Comparison of ENCODE assay signal across 1 cellular context in the genomic region with DNA sequence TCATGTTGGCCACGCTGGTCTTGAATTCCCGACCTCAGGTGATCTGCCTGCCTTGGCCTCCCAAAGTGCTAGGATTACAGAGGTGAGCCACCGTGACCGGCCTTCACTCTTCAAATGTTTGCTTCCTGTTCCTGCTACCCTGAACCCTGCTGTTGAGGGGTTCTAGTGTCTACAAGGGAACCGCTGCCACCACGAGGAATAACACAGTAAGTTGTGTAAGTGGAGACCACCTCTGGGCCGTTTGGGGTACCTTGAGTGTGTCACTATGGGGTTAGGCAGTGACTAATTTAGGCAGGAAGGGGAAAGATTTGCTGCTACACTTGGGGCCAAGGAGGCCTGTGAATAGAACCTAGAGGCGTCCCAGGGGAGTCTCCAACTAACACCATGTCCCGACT.
TF ChIP-seq lines count a peak whose summit lies in the region.

No MANE protein-coding gene starts in this region.

TF ChIP-seq in HepG2, 621 proteins besides CTCF, POLR2A, EP300 and RAD21 (continued from another document and continues in another):
- TF ChIP-seq, protein P1, sequence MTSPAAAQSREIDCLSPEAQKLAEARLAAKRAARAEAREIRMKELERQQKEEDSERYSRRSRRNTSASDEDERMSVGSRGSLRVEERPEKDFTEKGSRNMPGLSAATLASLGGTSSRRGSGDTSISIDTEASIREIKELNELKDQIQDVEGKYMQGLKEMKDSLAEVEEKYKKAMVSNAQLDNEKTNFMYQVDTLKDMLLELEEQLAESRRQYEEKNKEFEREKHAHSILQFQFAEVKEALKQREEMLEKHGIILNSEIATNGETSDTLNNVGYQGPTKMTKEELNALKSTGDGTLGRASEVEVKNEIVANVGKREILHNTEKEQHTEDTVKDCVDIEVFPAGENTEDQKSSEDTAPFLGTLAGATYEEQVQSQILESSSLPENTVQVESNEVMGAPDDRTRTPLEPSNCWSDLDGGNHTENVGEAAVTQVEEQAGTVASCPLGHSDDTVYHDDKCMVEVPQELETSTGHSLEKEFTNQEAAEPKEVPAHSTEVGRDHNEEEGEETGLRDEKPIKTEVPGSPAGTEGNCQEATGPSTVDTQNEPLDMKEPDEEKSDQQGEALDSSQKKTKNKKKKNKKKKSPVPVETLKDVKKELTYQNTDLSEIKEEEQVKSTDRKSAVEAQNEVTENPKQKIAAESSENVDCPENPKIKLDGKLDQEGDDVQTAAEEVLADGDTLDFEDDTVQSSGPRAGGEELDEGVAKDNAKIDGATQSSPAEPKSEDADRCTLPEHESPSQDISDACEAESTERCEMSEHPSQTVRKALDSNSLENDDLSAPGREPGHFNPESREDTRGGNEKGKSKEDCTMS (CRISPR knock-in tag; conservative IDR thresholded peaks at IDR 0.05) = no peak
- peak; percentile 76 for TF ChIP-seq SAP130 (CRISPR knock-in tag; IDR thresholded peaks at IDR 0.05; ENCODE audit: low read depth)
- TF ChIP-seq TEAD3 (CRISPR knock-in tag; optimal IDR thresholded peaks at IDR 0.05; ENCODE audit: borderline replicate concordance) = peak; percentile 54
- TF ChIP-seq, protein P2, sequence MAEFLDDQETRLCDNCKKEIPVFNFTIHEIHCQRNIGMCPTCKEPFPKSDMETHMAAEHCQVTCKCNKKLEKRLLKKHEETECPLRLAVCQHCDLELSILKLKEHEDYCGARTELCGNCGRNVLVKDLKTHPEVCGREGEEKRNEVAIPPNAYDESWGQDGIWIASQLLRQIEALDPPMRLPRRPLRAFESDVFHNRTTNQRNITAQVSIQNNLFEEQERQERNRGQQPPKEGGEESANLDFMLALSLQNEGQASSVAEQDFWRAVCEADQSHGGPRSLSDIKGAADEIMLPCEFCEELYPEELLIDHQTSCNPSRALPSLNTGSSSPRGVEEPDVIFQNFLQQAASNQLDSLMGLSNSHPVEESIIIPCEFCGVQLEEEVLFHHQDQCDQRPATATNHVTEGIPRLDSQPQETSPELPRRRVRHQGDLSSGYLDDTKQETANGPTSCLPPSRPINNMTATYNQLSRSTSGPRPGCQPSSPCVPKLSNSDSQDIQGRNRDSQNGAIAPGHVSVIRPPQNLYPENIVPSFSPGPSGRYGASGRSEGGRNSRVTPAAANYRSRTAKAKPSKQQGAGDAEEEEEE (CRISPR knock-in tag; IDR thresholded peaks at IDR 0.05; ENCODE audit: borderline replicate concordance) = no peak
- TF ChIP-seq ZZZ3 (CRISPR knock-in tag; IDR thresholded peaks at IDR 0.05; ENCODE audit: borderline replicate concordance) = 0 out of 2 replicates have a peak, but pooled peaks have one; percentile 47
- 0 out of 2 replicates have a peak, but pooled peaks have one; percentile 53 for TF ChIP-seq MIXL1 (CRISPR knock-in tag; IDR thresholded peaks at IDR 0.05)
- no peak for TF ChIP-seq ZBTB21 (CRISPR knock-in tag; IDR thresholded peaks at IDR 0.05)
- TF ChIP-seq FOSL1 (CRISPR knock-in tag; IDR thresholded peaks at IDR 0.05; ENCODE audit: borderline replicate concordance) = no peak
- TF ChIP-seq ZNF577 (CRISPR knock-in tag; IDR thresholded peaks at IDR 0.05; ENCODE audit: borderline replicate concordance, low read depth) = no peak
- 0 out of 2 replicates have a peak, but pooled peaks have one; percentile 21 for TF ChIP-seq ZSCAN22 (CRISPR knock-in tag; IDR thresholded peaks at IDR 0.05)
- TF ChIP-seq HMG20B (CRISPR knock-in tag; conservative IDR thresholded peaks at IDR 0.05) = 0 out of 2 replicates have a peak, but pooled peaks have one; percentile 12
- TF ChIP-seq ZSCAN29 (CRISPR knock-in tag; conservative IDR thresholded peaks at IDR 0.05) = peak; percentile 96
- TF ChIP-seq IRX3 (CRISPR knock-in tag; IDR thresholded peaks at IDR 0.05; ENCODE audit: borderline replicate concordance, low read depth) = no peak
- TF ChIP-seq, protein P3, sequence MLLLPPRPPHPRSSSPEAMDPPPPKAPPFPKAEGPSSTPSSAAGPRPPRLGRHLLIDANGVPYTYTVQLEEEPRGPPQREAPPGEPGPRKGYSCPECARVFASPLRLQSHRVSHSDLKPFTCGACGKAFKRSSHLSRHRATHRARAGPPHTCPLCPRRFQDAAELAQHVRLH (CRISPR knock-in tag; IDR thresholded peaks at IDR 0.05; ENCODE audit: borderline replicate concordance, low read depth) = 0 out of 2 replicates have a peak, but pooled peaks have one; percentile 4
- peak; percentile 58; the same call in 1 of the 2 replicates for TF ChIP-seq RXRA (CRISPR knock-in tag; IDR thresholded peaks at IDR 0.05)
- no peak for TF ChIP-seq CBX2 (IDR thresholded peaks at IDR 0.05; ENCODE audit: low read depth, low read length)
- TF ChIP-seq CBX2 (CRISPR knock-in tag; IDR thresholded peaks at IDR 0.05; ENCODE audit: low read depth) = no peak
- no peak for TF ChIP-seq ZMYM2 (CRISPR knock-in tag; IDR thresholded peaks at IDR 0.05)
- TF ChIP-seq ZSCAN25 (CRISPR knock-in tag; IDR thresholded peaks at IDR 0.05) = peak; percentile 75; the same call in 1 of the 2 replicates
- TF ChIP-seq MIER3 (CRISPR knock-in tag; IDR thresholded peaks at IDR 0.05; ENCODE audit: borderline replicate concordance) = no peak
- TF ChIP-seq, protein P4, sequence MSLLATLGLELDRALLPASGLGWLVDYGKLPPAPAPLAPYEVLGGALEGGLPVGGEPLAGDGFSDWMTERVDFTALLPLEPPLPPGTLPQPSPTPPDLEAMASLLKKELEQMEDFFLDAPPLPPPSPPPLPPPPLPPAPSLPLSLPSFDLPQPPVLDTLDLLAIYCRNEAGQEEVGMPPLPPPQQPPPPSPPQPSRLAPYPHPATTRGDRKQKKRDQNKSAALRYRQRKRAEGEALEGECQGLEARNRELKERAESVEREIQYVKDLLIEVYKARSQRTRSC (CRISPR knock-in tag; IDR thresholded peaks at IDR 0.05; ENCODE audit: low read depth) = 0 out of 2 replicates have a peak, but pooled peaks have one; percentile 12
- peak; percentile 27; the same call in 1 of the 2 replicates for TF ChIP-seq ZNF670 (CRISPR knock-in tag; IDR thresholded peaks at IDR 0.05; ENCODE audit: borderline replicate concordance)
- TF ChIP-seq SIX4 (CRISPR knock-in tag; IDR thresholded peaks at IDR 0.05) = 0 out of 2 replicates have a peak, but pooled peaks have one; percentile 31
- no peak for TF ChIP-seq ETV6 (CRISPR knock-in tag; conservative IDR thresholded peaks at IDR 0.05)
- TF ChIP-seq, protein P5, sequence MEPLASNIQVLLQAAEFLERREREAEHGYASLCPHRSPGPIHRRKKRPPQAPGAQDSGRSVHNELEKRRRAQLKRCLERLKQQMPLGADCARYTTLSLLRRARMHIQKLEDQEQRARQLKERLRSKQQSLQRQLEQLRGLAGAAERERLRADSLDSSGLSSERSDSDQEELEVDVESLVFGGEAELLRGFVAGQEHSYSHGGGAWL (CRISPR knock-in tag; IDR thresholded peaks at IDR 0.05) = peak; percentile 4; the same call in 1 of the 2 replicates
- TF ChIP-seq ZNF549 (CRISPR knock-in tag; IDR thresholded peaks at IDR 0.05) = no peak
- TF ChIP-seq, protein P6, sequence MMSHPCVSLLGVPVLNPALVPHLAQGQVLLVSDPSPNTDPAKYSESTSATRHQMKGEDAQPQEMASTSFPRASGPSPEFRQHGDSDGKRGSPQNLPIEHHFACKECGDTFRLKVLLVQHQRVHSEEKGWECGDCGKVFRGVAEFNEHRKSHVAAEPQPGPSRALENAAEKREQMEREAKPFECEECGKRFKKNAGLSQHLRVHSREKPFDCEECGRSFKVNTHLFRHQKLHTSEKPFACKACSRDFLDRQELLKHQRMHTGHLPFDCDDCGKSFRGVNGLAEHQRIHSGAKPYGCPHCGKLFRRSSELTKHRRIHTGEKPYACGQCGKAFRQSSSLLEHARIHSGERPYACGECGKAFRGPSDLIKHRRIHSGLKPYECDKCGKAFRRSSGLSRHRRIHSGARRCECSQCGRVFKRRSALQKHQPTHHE (CRISPR knock-in tag; IDR thresholded peaks at IDR 0.05; ENCODE audit: borderline replicate concordance) = no peak
- no peak for TF ChIP-seq RELA (CRISPR knock-in tag; IDR thresholded peaks at IDR 0.05)
- no peak for TF ChIP-seq RAD51 (IDR thresholded peaks at IDR 0.05; ENCODE audit: borderline replicate concordance)
- TF ChIP-seq ZNF292 (CRISPR knock-in tag; IDR thresholded peaks at IDR 0.05; ENCODE audit: borderline replicate concordance, low read depth) = no peak
- TF ChIP-seq, protein P7, sequence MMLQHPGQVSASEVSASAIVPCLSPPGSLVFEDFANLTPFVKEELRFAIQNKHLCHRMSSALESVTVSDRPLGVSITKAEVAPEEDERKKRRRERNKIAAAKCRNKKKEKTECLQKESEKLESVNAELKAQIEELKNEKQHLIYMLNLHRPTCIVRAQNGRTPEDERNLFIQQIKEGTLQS (CRISPR knock-in tag; IDR thresholded peaks at IDR 0.05) = no peak
- peak; percentile 49; the same call in 1 of the 2 replicates for TF ChIP-seq ZNF652 (CRISPR knock-in tag; IDR thresholded peaks at IDR 0.05; ENCODE audit: borderline replicate concordance, low read depth)
- TF ChIP-seq, protein P8, sequence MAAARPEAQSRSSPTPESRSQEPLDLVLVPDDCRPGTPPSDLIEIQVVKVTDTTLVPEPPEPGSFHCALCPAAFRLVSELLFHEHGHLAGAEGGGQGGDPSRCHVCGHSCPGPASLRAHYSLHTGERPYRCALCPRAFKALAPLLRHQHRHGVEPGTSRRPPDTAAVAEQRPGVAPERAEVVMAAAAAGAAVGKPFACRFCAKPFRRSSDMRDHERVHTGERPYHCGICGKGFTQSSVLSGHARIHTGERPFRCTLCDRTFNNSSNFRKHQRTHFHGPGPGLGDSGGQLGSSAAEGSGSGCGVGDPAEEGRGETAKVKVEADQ (CRISPR knock-in tag; IDR thresholded peaks at IDR 0.05; ENCODE audit: borderline replicate concordance) = no peak
- TF ChIP-seq ZNF33A (CRISPR knock-in tag; IDR thresholded peaks at IDR 0.05; ENCODE audit: borderline replicate concordance) = no peak
- TF ChIP-seq, protein P9, sequence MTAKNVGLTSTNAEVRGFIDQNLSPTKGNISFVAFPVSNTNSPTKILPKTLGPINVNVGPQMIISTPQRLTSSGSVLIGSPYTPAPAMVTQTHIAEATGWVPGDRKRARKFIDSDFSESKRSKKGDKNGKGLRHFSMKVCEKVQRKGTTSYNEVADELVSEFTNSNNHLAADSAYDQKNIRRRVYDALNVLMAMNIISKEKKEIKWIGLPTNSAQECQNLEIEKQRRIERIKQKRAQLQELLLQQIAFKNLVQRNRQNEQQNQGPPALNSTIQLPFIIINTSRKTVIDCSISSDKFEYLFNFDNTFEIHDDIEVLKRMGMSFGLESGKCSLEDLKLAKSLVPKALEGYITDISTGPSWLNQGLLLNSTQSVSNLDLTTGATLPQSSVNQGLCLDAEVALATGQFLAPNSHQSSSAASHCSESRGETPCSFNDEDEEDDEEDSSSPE (CRISPR knock-in tag; IDR thresholded peaks at IDR 0.05) = peak; percentile 43
- no peak for TF ChIP-seq FOXA1 (IDR thresholded peaks at IDR 0.05)
- peak; percentile 68 for TF ChIP-seq FOXA1 (CRISPR knock-in tag; IDR thresholded peaks at IDR 0.05)
- TF ChIP-seq IKZF1 (IDR thresholded peaks at IDR 0.05) = no peak
- TF ChIP-seq, protein P10, sequence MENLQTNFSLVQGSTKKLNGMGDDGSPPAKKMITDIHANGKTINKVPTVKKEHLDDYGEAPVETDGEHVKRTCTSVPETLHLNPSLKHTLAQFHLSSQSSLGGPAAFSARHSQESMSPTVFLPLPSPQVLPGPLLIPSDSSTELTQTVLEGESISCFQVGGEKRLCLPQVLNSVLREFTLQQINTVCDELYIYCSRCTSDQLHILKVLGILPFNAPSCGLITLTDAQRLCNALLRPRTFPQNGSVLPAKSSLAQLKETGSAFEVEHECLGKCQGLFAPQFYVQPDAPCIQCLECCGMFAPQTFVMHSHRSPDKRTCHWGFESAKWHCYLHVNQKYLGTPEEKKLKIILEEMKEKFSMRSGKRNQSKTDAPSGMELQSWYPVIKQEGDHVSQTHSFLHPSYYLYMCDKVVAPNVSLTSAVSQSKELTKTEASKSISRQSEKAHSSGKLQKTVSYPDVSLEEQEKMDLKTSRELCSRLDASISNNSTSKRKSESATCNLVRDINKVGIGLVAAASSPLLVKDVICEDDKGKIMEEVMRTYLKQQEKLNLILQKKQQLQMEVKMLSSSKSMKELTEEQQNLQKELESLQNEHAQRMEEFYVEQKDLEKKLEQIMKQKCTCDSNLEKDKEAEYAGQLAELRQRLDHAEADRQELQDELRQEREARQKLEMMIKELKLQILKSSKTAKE (CRISPR knock-in tag; IDR thresholded peaks at IDR 0.05; ENCODE audit: borderline replicate concordance) = no peak
- 0 out of 2 replicates have a peak, but pooled peaks have one; percentile 13 for TF ChIP-seq ARNT2 (CRISPR knock-in tag; IDR thresholded peaks at IDR 0.05; ENCODE audit: low read depth)
- TF ChIP-seq, protein P11, sequence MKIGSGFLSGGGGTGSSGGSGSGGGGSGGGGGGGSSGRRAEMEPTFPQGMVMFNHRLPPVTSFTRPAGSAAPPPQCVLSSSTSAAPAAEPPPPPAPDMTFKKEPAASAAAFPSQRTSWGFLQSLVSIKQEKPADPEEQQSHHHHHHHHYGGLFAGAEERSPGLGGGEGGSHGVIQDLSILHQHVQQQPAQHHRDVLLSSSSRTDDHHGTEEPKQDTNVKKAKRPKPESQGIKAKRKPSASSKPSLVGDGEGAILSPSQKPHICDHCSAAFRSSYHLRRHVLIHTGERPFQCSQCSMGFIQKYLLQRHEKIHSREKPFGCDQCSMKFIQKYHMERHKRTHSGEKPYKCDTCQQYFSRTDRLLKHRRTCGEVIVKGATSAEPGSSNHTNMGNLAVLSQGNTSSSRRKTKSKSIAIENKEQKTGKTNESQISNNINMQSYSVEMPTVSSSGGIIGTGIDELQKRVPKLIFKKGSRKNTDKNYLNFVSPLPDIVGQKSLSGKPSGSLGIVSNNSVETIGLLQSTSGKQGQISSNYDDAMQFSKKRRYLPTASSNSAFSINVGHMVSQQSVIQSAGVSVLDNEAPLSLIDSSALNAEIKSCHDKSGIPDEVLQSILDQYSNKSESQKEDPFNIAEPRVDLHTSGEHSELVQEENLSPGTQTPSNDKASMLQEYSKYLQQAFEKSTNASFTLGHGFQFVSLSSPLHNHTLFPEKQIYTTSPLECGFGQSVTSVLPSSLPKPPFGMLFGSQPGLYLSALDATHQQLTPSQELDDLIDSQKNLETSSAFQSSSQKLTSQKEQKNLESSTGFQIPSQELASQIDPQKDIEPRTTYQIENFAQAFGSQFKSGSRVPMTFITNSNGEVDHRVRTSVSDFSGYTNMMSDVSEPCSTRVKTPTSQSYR (CRISPR knock-in tag; IDR thresholded peaks at IDR 0.05; ENCODE audit: borderline replicate concordance) = no peak
- TF ChIP-seq ZNF556 (CRISPR knock-in tag; IDR thresholded peaks at IDR 0.05; ENCODE audit: borderline replicate concordance) = no peak; the same call in 1 of the 2 replicates
- no peak for TF ChIP-seq ZNF724P (CRISPR knock-in tag; IDR thresholded peaks at IDR 0.05; ENCODE audit: borderline replicate concordance)
- TF ChIP-seq, protein P12, sequence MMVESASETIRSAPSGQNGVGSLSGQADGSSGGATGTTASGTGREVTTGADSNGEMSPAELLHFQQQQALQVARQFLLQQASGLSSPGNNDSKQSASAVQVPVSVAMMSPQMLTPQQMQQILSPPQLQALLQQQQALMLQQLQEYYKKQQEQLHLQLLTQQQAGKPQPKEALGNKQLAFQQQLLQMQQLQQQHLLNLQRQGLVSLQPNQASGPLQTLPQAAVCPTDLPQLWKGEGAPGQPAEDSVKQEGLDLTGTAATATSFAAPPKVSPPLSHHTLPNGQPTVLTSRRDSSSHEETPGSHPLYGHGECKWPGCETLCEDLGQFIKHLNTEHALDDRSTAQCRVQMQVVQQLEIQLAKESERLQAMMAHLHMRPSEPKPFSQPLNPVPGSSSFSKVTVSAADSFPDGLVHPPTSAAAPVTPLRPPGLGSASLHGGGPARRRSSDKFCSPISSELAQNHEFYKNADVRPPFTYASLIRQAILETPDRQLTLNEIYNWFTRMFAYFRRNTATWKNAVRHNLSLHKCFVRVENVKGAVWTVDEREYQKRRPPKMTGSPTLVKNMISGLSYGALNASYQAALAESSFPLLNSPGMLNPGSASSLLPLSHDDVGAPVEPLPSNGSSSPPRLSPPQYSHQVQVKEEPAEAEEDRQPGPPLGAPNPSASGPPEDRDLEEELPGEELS (CRISPR knock-in tag; IDR thresholded peaks at IDR 0.05) = 0 out of 2 replicates have a peak, but pooled peaks have one; percentile 34
- TF ChIP-seq ETV5 (CRISPR knock-in tag; IDR thresholded peaks at IDR 0.05; ENCODE audit: borderline replicate concordance) = peak; percentile 82
- TF ChIP-seq CEBPG (CRISPR knock-in tag; IDR thresholded peaks at IDR 0.05) = peak; percentile 54
